ENCODE assay signal across 8 cellular contexts in genomic region chr9:86948153-86948929, GRCh38. TPM values are rescaled to one million over a fixed set of nuclear protein-coding genes. Genes with fewer than 3 reads are reported as not detected.
DNase-seq lines count a peak whose midpoint lies in the region; ATAC-seq and TF ChIP-seq lines count a peak whose summit lies in the region.

No MANE protein-coding gene starts in this region.

- H3K9me1 ChIP-seq in IMR-90 (ENCODE audit: insufficient read depth, low read length) = no peaks in the 10 kb centered on the region

- TF ChIP-seq CTCF in DND-41 (IDR thresholded peaks at IDR 0.05; ENCODE audit: borderline replicate concordance, extremely low read depth, low read length, poor library complexity, severe bottlenecking) (peak; percentile 79), IMR-90 (conservative IDR thresholded peaks at IDR 0.05; ENCODE audit: low read depth, low read length) (peak; percentile 84), SU-DHL-6 (IDR thresholded peaks at IDR 0.05; ENCODE audit: insufficient read depth, low read length, poor library complexity, severe bottlenecking) (peak; percentile 37), upper lobe of left lung (IDR thresholded peaks at IDR 0.05) (peak; percentile 65 to 83 (median 77))

- H3F3A ChIP-seq in SU-DHL-6 (ENCODE audit: insufficient read depth) = 0 out of 2 replicates have a peak, but pooled peaks cover 5% of the 10 kb centered on the region

- peak overlapping the region; percentile 30 for H2BK5ac ChIP-seq in IMR-90 (ENCODE audit: low read depth, low read length, poor library complexity, severe bottlenecking)

- H3K56ac ChIP-seq in IMR-90 (ENCODE audit: extremely low read depth, insufficient read depth, low read length) = peak overlapping the region; percentile 16; the same call in 1 of the 2 replicates

- peak overlapping the region in 1 of 2 experiments; percentile 50; a peak in 1 of 4 replicates for H4K8ac ChIP-seq in IMR-90 (ENCODE audit: low read depth in 2 of 2, low read length in 2 of 2)

- H4K20me1 ChIP-seq in DND-41 (ENCODE audit: insufficient read depth, low read length) (peaks cover 12% of the 10 kb centered on the region), IMR-90 (ENCODE audit: insufficient read depth, low read length) (no peaks in the 10 kb centered on the region), SU-DHL-6 (ENCODE audit: low read depth, low read length) (no peaks in the 10 kb centered on the region)

- 0 out of 2 replicates have a peak overlapping the region, but pooled peaks have one; percentile 11 for H2BK20ac ChIP-seq in IMR-90 (ENCODE audit: low read depth, low read length)

- no peaks in the 10 kb centered on the region; the same call in 1 of the 2 replicates for H3K36me3 ChIP-seq in DND-41 (ENCODE audit: insufficient read depth, low read length)
- H3K36me3 ChIP-seq in IMR-90 (ENCODE audit: control insufficient read depth, insufficient read depth, low read length) = peaks cover 3% of the 10 kb centered on the region; the same call in 1 of the 2 replicates
- H3K36me3 ChIP-seq in SU-DHL-6 (ENCODE audit: low read length) = no peaks in the 10 kb centered on the region
- H3K36me3 ChIP-seq in upper lobe of left lung = no peaks in the 10 kb centered on the region

- no peak overlapping the region; the same call in 1 of the 2 replicates for H4K5ac ChIP-seq in IMR-90 (ENCODE audit: low read depth, low read length)

- H3K4ac ChIP-seq in IMR-90 (ENCODE audit: low read depth, low read length) = no peak overlapping the region

- 0% methylated on average over 7 of the region's 35 CpGs; no CpG with 5 or more reads in 1 of the 2 experiments for WGBS in IMR-90 (ENCODE audit: extremely low coverage in 2 of 2, insufficient read length in 1 of 2), 2 experiments
- 1% methylated on average over 35 of the region's 35 CpGs for WGBS in adipose tissue, 3 donors
- 1 to 2% methylated on average over 25 to 35 of the region's 35 CpGs for WGBS in upper lobe of left lung, 2 donors

- in situ Hi-C loops in IMR-90 (cut with MboI; ENCODE audit: low sequenced_read_pairs) = loop anchor here (5.0 to 25.0 kb wide), 3 partner anchors 311 to 461 kb away; no protein-coding TSS in a partner anchor

- H2AFZ ChIP-seq in DND-41 (ENCODE audit: low read depth, low read length) (peak overlapping the region; percentile 76), IMR-90 (replicated peaks; ENCODE audit: low read length, poor library complexity) (peak overlapping the region; percentile 93), SU-DHL-6 (ENCODE audit: low read depth, low read length, severe bottlenecking) (peak overlapping the region; percentile 92)

- peak overlapping the region; percentile 46 to 68; a peak in 3 of 4 replicates for H3K4me3 ChIP-seq in DND-41 (ENCODE audit: low read depth in 1 of 2, low read length in 2 of 2)
- peak overlapping the region; percentile 42 for H3K4me3 ChIP-seq in IMR-90 (ENCODE audit: insufficient read depth, low read depth, low read length)
- H3K4me3 ChIP-seq in SU-DHL-6 (ENCODE audit: insufficient read depth, low read length, poor library complexity, severe bottlenecking) = peak overlapping the region; percentile 39
- peak overlapping the region; percentile 30 to 89 (median 74) for H3K4me3 ChIP-seq in upper lobe of left lung

- H3K4me1 ChIP-seq in DND-41 (ENCODE audit: insufficient read depth, low read length) (peaks cover 26% of the 10 kb centered on the region), IMR-90 (ENCODE audit: control insufficient read depth, insufficient read depth, low read length) (no peaks in the 10 kb centered on the region; the same call in 1 of the 2 replicates), upper lobe of left lung (peaks cover 18 to 46% (median 26%) of the 10 kb centered on the region in 4 donors)

- peak; percentile 78 for TF ChIP-seq RAD21 in IMR-90 (IDR thresholded peaks at IDR 0.05; ENCODE audit: low read length)

- no peak for TF ChIP-seq EP300 in upper lobe of left lung (IDR thresholded peaks at IDR 0.05)

- peaks cover 3% of the 10 kb centered on the region for H3K9me3 ChIP-seq in DND-41 (ENCODE audit: insufficient read depth, low read length, severe bottlenecking)
- peaks cover 6% of the 10 kb centered on the region; the same call in 1 of the 2 replicates for H3K9me3 ChIP-seq in IMR-90 (ENCODE audit: control insufficient read depth, insufficient read depth, low read length)
- no peaks in the 10 kb centered on the region for H3K9me3 ChIP-seq in SU-DHL-6 (ENCODE audit: insufficient read depth, low read length)
- H3K9me3 ChIP-seq in upper lobe of left lung = peaks cover 0 to 11% (median 3%) of the 10 kb centered on the region in 4 donors

- peak overlapping the region; percentile 98 for H3K4me2 ChIP-seq in DND-41 (ENCODE audit: insufficient read depth, low read length)
- H3K4me2 ChIP-seq in IMR-90 (ENCODE audit: low read depth, low read length) = peak overlapping the region; percentile 84
- peak overlapping the region; percentile 94 for H3K4me2 ChIP-seq in SU-DHL-6 (ENCODE audit: low read depth, low read length, poor library complexity, severe bottlenecking)

- peaks cover 3% of the 10 kb centered on the region for H3K79me2 ChIP-seq in DND-41 (ENCODE audit: insufficient read depth, low read length)
- H3K79me2 ChIP-seq in SU-DHL-6 (ENCODE audit: insufficient read depth, low read length) = no peaks in the 10 kb centered on the region

- intact Hi-C loops in IMR-90 (cut with micrococcal nuclease) (loop anchor here (1.0 to 5.0 kb wide), 7 partner anchors 159 to 714 kb away; no protein-coding TSS in a partner anchor), left cardiac atrium (cut with DNase I) (loop anchor here in 1 of 2 donors (10.0 kb wide), 1 partner anchor 314 kb away; no protein-coding TSS in a partner anchor), posterior vena cava (cut with DNase I) (loop anchor here (5.0 to 10.0 kb wide), 6 partner anchors 169 to 534 kb away; no protein-coding TSS in a partner anchor)

- CTCF ChIA-PET in IMR-90 (lab: Yijun Ruan, JAX) = interaction anchor here (0.6 to 2.5 kb wide), 10 partner anchors 22 to 520 kb away, joined by 3 to 13 read pairs (median 3); no protein-coding TSS in a partner anchor

- no peak overlapping the region for H4K91ac ChIP-seq in IMR-90 (ENCODE audit: insufficient read depth, low read depth, low read length)

- H3K27me3 ChIP-seq in DND-41 (ENCODE audit: insufficient read depth, low read length, poor library complexity) (no peaks in the 10 kb centered on the region), IMR-90 (ENCODE audit: control insufficient read depth, insufficient read depth, low read length) (no peaks in the 10 kb centered on the region; the same call in 1 of the 2 replicates), SU-DHL-6 (ENCODE audit: low read length) (no peaks in the 10 kb centered on the region), upper lobe of left lung (peaks cover 0 to 19% (median 8%) of the 10 kb centered on the region in 4 donors)

- dilution Hi-C loops in IMR-90 (cut with HindIII; ENCODE audit: low sequenced_read_pairs, unreplicated experiment) = no loop called here

- H3K9me2 ChIP-seq in SU-DHL-6 (replicated peaks; ENCODE audit: insufficient read depth, low read length) = no peaks in the 10 kb centered on the region

- POLR2A ChIA-PET in IMR-90 (lab: Charles Lee; ENCODE audit: unreplicated experiment) = no interaction called here

- peak overlapping the region; percentile 31; the same call in 1 of the 2 replicates for H3K14ac ChIP-seq in IMR-90 (replicated peaks; ENCODE audit: low read depth, low read length)

- ATAC-seq in DND-41 (ENCODE audit: insufficient read depth, low read depth) (peak; percentile 69), GM21576 (IDR thresholded peaks at IDR 0.05; ENCODE audit: unreplicated experiment) (peak; percentile 77), IMR-90 (ENCODE audit: low read depth) (peak; percentile 38), left cardiac atrium (peak; percentile 54 to 73), upper lobe of left lung (ENCODE audit: low FRiP score in 2 of 2) (peak; percentile 87 to 90)

- DNase-seq in DND-41 (peak; percentile 84), IMR-90 (peak; percentile 82), left cardiac atrium (peak; percentile 84), posterior vena cava (ENCODE audit: low spot score) (peak; percentile 94), upper lobe of left lung (peak; percentile 61 to 92)

- no peak overlapping the region for H3K23ac ChIP-seq in IMR-90 (ENCODE audit: low read depth, low read length)

- no peak overlapping the region; the same call in 1 of the 2 replicates for H3K18ac ChIP-seq in IMR-90 (ENCODE audit: low read depth, low read length)

- no peak overlapping the region for H2BK15ac ChIP-seq in IMR-90 (ENCODE audit: low read depth, low read length)

- peak overlapping the region; percentile 47 for H2AK9ac ChIP-seq in IMR-90 (replicated peaks; ENCODE audit: low read depth, low read length, poor library complexity)

- H3K27ac ChIP-seq in DND-41 (ENCODE audit: low read length) = peak overlapping the region; percentile 74
- peak overlapping the region; percentile 63 for H3K27ac ChIP-seq in IMR-90 (ENCODE audit: insufficient read depth, low read length)
- H3K27ac ChIP-seq in SU-DHL-6 (ENCODE audit: low read depth, low read length) = peak overlapping the region; percentile 37; the same call in 1 of the 2 replicates
- H3K27ac ChIP-seq in adipose tissue (ENCODE audit: low read depth, low read length) = peak overlapping the region; percentile 32
- peak overlapping the region; percentile 77 to 86 (median 80) for H3K27ac ChIP-seq in upper lobe of left lung

- TF ChIP-seq POLR2A in IMR-90 (IDR thresholded peaks at IDR 0.05; ENCODE audit: low read depth, low read length) = no peak
- TF ChIP-seq POLR2A in upper lobe of left lung (IDR thresholded peaks at IDR 0.05) = no peak

- H2AK5ac ChIP-seq in IMR-90 (ENCODE audit: low read depth, low read length) = no peak overlapping the region

- peak overlapping the region; percentile 60 for H3K9ac ChIP-seq in DND-41 (ENCODE audit: low read depth, low read length)
- H3K9ac ChIP-seq in IMR-90 (ENCODE audit: low read depth, low read length) = peak overlapping the region; percentile 61
- H3K9ac ChIP-seq in SU-DHL-6 (ENCODE audit: low read length) = peak overlapping the region; percentile 38; the same call in 1 of the 2 replicates

- peak overlapping the region; percentile 41 for H2BK120ac ChIP-seq in IMR-90 (ENCODE audit: low read depth, low read length)

- no TSS peak for BruUV-seq in IMR-90 (replicated peaks; lab: Mats Ljungman, UMichigan)

- peaks cover 0 to 6% of the 10 kb centered on the region in 2 experiments; a peak in 2 of 4 replicates for H3K79me1 ChIP-seq in IMR-90 (ENCODE audit: low read depth in 1 of 2, low read length in 2 of 2)

TF ChIP-seq in IMR-90, 13 proteins besides CTCF, POLR2A, EP300 and RAD21 (continues in another document):
- 0 out of 2 replicates have a peak, but pooled peaks have one; percentile 40 for TF ChIP-seq MXI1 (IDR thresholded peaks at IDR 0.05; ENCODE audit: borderline replicate concordance, low read depth, low read length)
- 0 out of 2 replicates have a peak, but pooled peaks have one; percentile 11 for TF ChIP-seq BHLHE40 (IDR thresholded peaks at IDR 0.05; ENCODE audit: low read depth, low read length)

RNA-seq across cellular contexts. Expression of gene GAS1, which starts 1.0 kb away (rescaled TPM):
- total RNA-seq in IMR-90 (2012; rRNA removed) (1.8 and 3.1 TPM in 2 replicates), left cardiac atrium (10 to 100 TPM; 33.5 to 39.3 TPM), posterior vena cava (100 to 1,000 TPM; 160 to 204 TPM), upper lobe of left lung (10 to 100 TPM in 4 of 6 donors, 1 to 10 TPM in 2; 5.5 to 25.6 (median 12.5) TPM)
- polyA plus RNA-seq in IMR-90 (2012; rRNA removed) (2.2 and 2.6 TPM in 2 replicates), adipose tissue (10 to 100 TPM in 2 of 3 donors, 1 to 10 TPM in 1; 8.3 to 67.1 (median 35.0) TPM)
- polyA plus RNA-seq in IMR-90 (2012; cell fraction: cytosol; rRNA removed) = 1.5 and 6.8 TPM in 2 replicates
- 3.4 and 5.6 TPM in 2 replicates for polyA plus RNA-seq in IMR-90 (2012; cell fraction: nucleus; rRNA removed; ENCODE audit: low replicate concordance)

Comparison
In these comparisons a context has a peak if more than half of its experiments do, and no peak if none do; other contexts are left out.
1. Peak in every context shown above with its lines: DNase-seq, ATAC-seq, H3K4me3 ChIP-seq and H3K27ac ChIP-seq.
2. ATAC-seq: peak in every context shown above with its lines; median percentile 88 in upper lobe of left lung; 77 in GM21576; 69 in DND-41; 64 in left cardiac atrium; 38 in IMR-90.